Comparison of ENCODE assay signal across 19 cellular contexts in genomic region chr17:28474035-28474640, GRCh38. TPM values are rescaled to one million over a fixed set of nuclear protein-coding genes. Genes with fewer than 3 reads are reported as not detected.
DNase-seq lines count a peak whose midpoint lies in the region; ATAC-seq and TF ChIP-seq lines count a peak whose summit lies in the region.
"Had no signal": no experiment of that assay in that cellular context is flagged by ENCODE, and none has a peak within 500 bp of the region (broad histone marks: within the 10 kb centered on the region; RNA-seq: fewer than 3 reads in every experiment).

No MANE protein-coding gene starts in this region.

- H3K4me3 ChIP-seq in GM23338: no peak overlapping the region
- H3K4me3 ChIP-seq in muscle layer of duodenum (ENCODE audit: low read depth in 1 of 2, low read length in 2 of 2): peak overlapping the region in 1 of 2 donors; percentile 56
- H3K4me3 ChIP-seq: BLaER1, SJCRH30 had no signal

- DNase-seq in T-helper 2 cell treated with Interferon-gamma antibody and Interleukin-4, amounts not matched to agents 5 μg/mL and 100 μg/mL, for 36 hours (ENCODE audit: low spot score): no peak
- DNase-seq in T-helper 2 cell: no peak
- no peak for DNase-seq in GM23338 (ENCODE audit: low spot score)
- DNase-seq in chondrocyte (ENCODE audit: low spot score): peak; percentile 40
- no peak for DNase-seq in activated T-cell treated with anti-CD3 and anti-CD28 coated beads, Interleukin-2, amount 50 U/mL, for 1 hour
- no peak for DNase-seq in iPS-NIHi7 (ENCODE audit: extremely low spot score)
- DNase-seq: DMS 273 treated with DMSO at 0.1 percent for 48 hours, GOT3, IMR-90, NCI-H226, NCI-H526 treated with DMSO at 0.1 percent for 48 hours, SJCRH30 had no signal

- H3K27ac ChIP-seq in GM23338 (ENCODE audit: low read depth) (no peak overlapping the region), muscle layer of duodenum (ENCODE audit: low read length) (peak overlapping the region; percentile 39)
- H3K27ac ChIP-seq: 22Rv1, BLaER1, SJCRH30 had no signal

- H4K20me1 ChIP-seq in GM23338 (replicated peaks; ENCODE audit: insufficient read depth): no peaks in the 10 kb centered on the region
- H4K20me1 ChIP-seq: BLaER1 had no signal

- H3K4me1 ChIP-seq in GM23338 (ENCODE audit: insufficient read depth) (no peaks in the 10 kb centered on the region), muscle layer of duodenum (ENCODE audit: control insufficient read depth in 1 of 2, insufficient read depth in 2 of 2, low read length in 2 of 2) (peaks cover 0 to 6% of the 10 kb centered on the region in 2 donors)
- H3K4me1 ChIP-seq: BLaER1 had no signal

- no peaks in the 10 kb centered on the region for H3K27me3 ChIP-seq in GM23338 (ENCODE audit: insufficient read depth)
- H3K27me3 ChIP-seq in muscle layer of duodenum (ENCODE audit: low read depth, low read length): no peaks in the 10 kb centered on the region
- H3K27me3 ChIP-seq: BLaER1 had no signal

- H3K4me2 ChIP-seq in GM23338: no peak overlapping the region
- H3K4me2 ChIP-seq: BLaER1 had no signal

- H3K9me3 Mint-ChIP-seq in T-helper 2 cell treated with Interferon-gamma antibody and Interleukin-4, amounts not matched to agents 5 μg/mL and 100 μg/mL, for 36 hours: no peaks in the 10 kb centered on the region
- H3K9me3 Mint-ChIP-seq in GM23338 (no peaks in the 10 kb centered on the region), chondrocyte (ENCODE audit: low read depth) (no peaks in the 10 kb centered on the region)

- H2AFZ ChIP-seq in GM23338: peak overlapping the region; percentile 88; the same call in 1 of the 2 replicates

- H3F3A ChIP-seq in GM23338 (replicated peaks; ENCODE audit: low read depth): no peaks in the 10 kb centered on the region

- peak overlapping the region; percentile 44 for H3K27ac Mint-ChIP-seq in T-helper 2 cell treated with Interferon-gamma antibody and Interleukin-4, amounts not matched to agents 5 μg/mL and 100 μg/mL, for 36 hours
- H3K27ac Mint-ChIP-seq in GM23338: no peak overlapping the region
- H3K27ac Mint-ChIP-seq in chondrocyte (ENCODE audit: unreplicated experiment): no peak overlapping the region

- H3K36me3 ChIP-seq in GM23338 (ENCODE audit: insufficient read depth) (no peaks in the 10 kb centered on the region), muscle layer of duodenum (ENCODE audit: control insufficient read depth in 1 of 2, insufficient read depth in 2 of 2, low read length in 2 of 2) (no peaks in the 10 kb centered on the region)
- H3K36me3 ChIP-seq: BLaER1, SJCRH30 had no signal

- no peaks in the 10 kb centered on the region for H3K36me3 Mint-ChIP-seq in T-helper 2 cell treated with Interferon-gamma antibody and Interleukin-4, amounts not matched to agents 5 μg/mL and 100 μg/mL, for 36 hours (ENCODE audit: low read depth)
- H3K36me3 Mint-ChIP-seq in GM23338 (ENCODE audit: low read depth): no peaks in the 10 kb centered on the region
- no peaks in the 10 kb centered on the region for H3K36me3 Mint-ChIP-seq in chondrocyte (ENCODE audit: low read depth)

- no peaks in the 10 kb centered on the region for H3K9me3 ChIP-seq in muscle layer of duodenum (ENCODE audit: control insufficient read depth in 1 of 2, low read length in 2 of 2)
- H3K9me3 ChIP-seq: BLaER1, SJCRH30 had no signal

- no peak for ATAC-seq in GM23338
- ATAC-seq in HG03039 (IDR thresholded peaks at IDR 0.05; ENCODE audit: unreplicated experiment): no peak

- H3K4me3 Mint-ChIP-seq in T-helper 2 cell treated with Interferon-gamma antibody and Interleukin-4, amounts not matched to agents 5 μg/mL and 100 μg/mL, for 36 hours: no peak overlapping the region
- no peak overlapping the region for H3K4me3 Mint-ChIP-seq in GM23338
- H3K4me3 Mint-ChIP-seq in chondrocyte (ENCODE audit: unreplicated experiment): no peak overlapping the region

- H3K79me2 ChIP-seq in GM23338 (replicated peaks; ENCODE audit: insufficient read depth): no peaks in the 10 kb centered on the region

- no peaks in the 10 kb centered on the region for H3K27me3 Mint-ChIP-seq in T-helper 2 cell treated with Interferon-gamma antibody and Interleukin-4, amounts not matched to agents 5 μg/mL and 100 μg/mL, for 36 hours (ENCODE audit: low read depth)
- H3K27me3 Mint-ChIP-seq in GM23338 (ENCODE audit: insufficient read depth, low read depth, poor library complexity) (peaks cover 12% of the 10 kb centered on the region), chondrocyte (ENCODE audit: low read depth) (peaks cover 49% of the 10 kb centered on the region)

- no peaks in the 10 kb centered on the region for H3K9me2 ChIP-seq in GM23338 (ENCODE audit: insufficient read depth)

- TF ChIP-seq CTCF in GM23338 (conservative IDR thresholded peaks at IDR 0.05; ENCODE audit: low read depth in 2 of 2) (no peak), chondrocyte (IDR thresholded peaks at IDR 0.05) (no peak)

- H3K4me1 Mint-ChIP-seq in T-helper 2 cell treated with Interferon-gamma antibody and Interleukin-4, amounts not matched to agents 5 μg/mL and 100 μg/mL, for 36 hours (ENCODE audit: low read depth): peaks cover 21% of the 10 kb centered on the region
- H3K4me1 Mint-ChIP-seq in GM23338 (peaks cover 6% of the 10 kb centered on the region), chondrocyte (ENCODE audit: low read depth) (no peaks in the 10 kb centered on the region)

TF ChIP-seq in GM23338, 12 proteins besides CTCF, POLR2A, EP300 and RAD21:
- no peak for TF ChIP-seq ETS1 (IDR thresholded peaks at IDR 0.05)
- TF ChIP-seq JUNB (IDR thresholded peaks at IDR 0.05; ENCODE audit: unreplicated experiment): no peak
- TF ChIP-seq ZNF114 (CRISPR knock-in tag; IDR thresholded peaks at IDR 0.05): no peak
- TF ChIP-seq STAT1 (IDR thresholded peaks at IDR 0.05; ENCODE audit: unreplicated experiment): no peak
TF ChIP-seq in GM23338: peak in this region for 0.

RNA-seq across cellular contexts. Expression of gene SLC13A2, which starts 0.7 kb away (rescaled TPM):
- not detected in 2 replicates for total RNA-seq in GM23338 (2014; rRNA removed; shearing (Covaris generic))
- polyA plus RNA-seq in GM23338 (2016; fragmentation: Nextera tagmentation; extraction: Ambion mirVana): not detected in 2 replicates
- total RNA-seq in chondrocyte: not detected in 3 replicates
- total RNA-seq: Daoy, IMR-90, LHCN-M2, OCI-LY7, SJCRH30 had no signal
- polyA plus RNA-seq: IMR-90 had no signal

RNA-seq across cellular contexts. Expression of gene FOXN1, which starts 32.0 kb away (rescaled TPM):
- total RNA-seq in GM23338 (2014; rRNA removed; shearing (Covaris generic)): not detected in 2 replicates
- polyA plus RNA-seq in GM23338 (2016; fragmentation: Nextera tagmentation; extraction: Ambion mirVana): not detected in 2 replicates
- total RNA-seq in chondrocyte: not detected in 3 replicates
- total RNA-seq: Daoy, IMR-90, LHCN-M2, OCI-LY7, SJCRH30 had no signal
- polyA plus RNA-seq: IMR-90 had no signal
